ENCODE assay signal across 22 cellular contexts in genomic region chr1:17216078-17216477, GRCh38. TPM values are rescaled to one million over a fixed set of nuclear protein-coding genes. Genes with fewer than 3 reads are reported as not detected.
DNase-seq lines count a peak whose midpoint lies in the region; ATAC-seq, FAIRE-seq and TF ChIP-seq lines count a peak whose summit lies in the region.
"Had no signal": no experiment of that assay in that cellular context is flagged by ENCODE, and none has a peak within 500 bp of the region (broad histone marks: within the 10 kb centered on the region; RNA-seq: fewer than 3 reads in every experiment).

No MANE protein-coding gene starts in this region.

- peak overlapping the region; percentile 44; the same call in 1 of the 2 replicates for H2BK5ac ChIP-seq in H1 (ENCODE audit: low read depth, low read length)

- POLR2A ChIA-PET in PC-9 (lab: Charles Lee; ENCODE audit: unreplicated experiment): interaction anchor here (2.1 to 2.4 kb wide), 2 partner anchors 15 to 17 kb away, joined by 13 to 17 read pairs; no protein-coding TSS in a partner anchor
- POLR2A ChIA-PET in H1 (lab: Charles Lee; ENCODE audit: partially characterized antibody): interaction anchor here (0.6 to 0.9 kb wide), 2 partner anchors 43 to 421 kb away, joined by 3 read pairs; no protein-coding TSS in a partner anchor

- H3K36me3 Mint-ChIP-seq in Calu3 (ENCODE audit: insufficient read depth, unreplicated experiment): peaks cover 13% of the 10 kb centered on the region
- H3K36me3 Mint-ChIP-seq in neural crest cell (ENCODE audit: low read depth): no peaks in the 10 kb centered on the region
- H3K36me3 Mint-ChIP-seq: CD4-positive, CD25-positive, alpha-beta regulatory T cell had no signal

- H3K4me1 Mint-ChIP-seq in Calu3 (ENCODE audit: low read depth, unreplicated experiment) (peaks cover 46% of the 10 kb centered on the region), neural crest cell (peaks cover 12% of the 10 kb centered on the region)

- H3K27ac Mint-ChIP-seq in Calu3 (ENCODE audit: unreplicated experiment) (peak overlapping the region; percentile 56), neural crest cell (ENCODE audit: unreplicated experiment) (peak overlapping the region; percentile 43)
- H3K27ac Mint-ChIP-seq: IgD-negative memory B cell had no signal

- peak overlapping the region; percentile 70 for H3K4me2 ChIP-seq in PC-9
- H3K4me2 ChIP-seq in H1 (ENCODE audit: insufficient read depth in 1 of 2, low read depth in 2 of 2, low read length in 2 of 2): no peak overlapping the region

- H3K4me3 ChIP-seq in PC-9: no peak overlapping the region
- no peak overlapping the region for H3K4me3 ChIP-seq in H1 (ENCODE audit: extremely low read depth in 1 of 4, insufficient read depth in 2 of 4, low read depth in 3 of 4, low read length in 4 of 4)

- H3K56ac ChIP-seq in H1 (replicated peaks; ENCODE audit: insufficient read length, low read depth, low read length): no peak overlapping the region

- no peak for TF ChIP-seq POLR2A in H1 (IDR thresholded peaks at IDR 0.05; ENCODE audit: control extremely low read depth in 1 of 2, low read depth in 2 of 2, low read length in 2 of 2)

- H2AFZ ChIP-seq in PC-9 (no peak overlapping the region), H1 (ENCODE audit: low read length) (no peak overlapping the region)

- H4K20me1 ChIP-seq in PC-9 (ENCODE audit: insufficient read depth) (no peaks in the 10 kb centered on the region), H1 (replicated peaks in 1 of 2; ENCODE audit: control insufficient read depth in 1 of 2, insufficient read depth in 2 of 2, low read length in 2 of 2) (no peaks in the 10 kb centered on the region)

- peak overlapping the region; percentile 95 for H3K27ac ChIP-seq in PC-9
- H3K27ac ChIP-seq in H1 (ENCODE audit: low read depth, low read length): no peak overlapping the region

- no peak overlapping the region for H3K4me3 Mint-ChIP-seq in Calu3 (ENCODE audit: low read depth, unreplicated experiment)
- no peak overlapping the region for H3K4me3 Mint-ChIP-seq in neural crest cell
- H3K4me3 Mint-ChIP-seq: CD4-positive, CD25-positive, alpha-beta regulatory T cell; IgD-negative memory B cell had no signal

- FAIRE-seq in H1 (lab: Jason Lieb, UNC): no peak
- FAIRE-seq: D721Med, GM12892, GM19239 had no signal

- H2BK20ac ChIP-seq in H1 (ENCODE audit: low read length): no peak overlapping the region

- H4K8ac ChIP-seq in H1 (ENCODE audit: extremely low read depth, insufficient read depth, low read length): no peak overlapping the region; the same call in 1 of the 2 replicates

- no peak for TF ChIP-seq EP300 in H1 (IDR thresholded peaks at IDR 0.05; ENCODE audit: borderline replicate concordance in 1 of 2, low read depth in 2 of 2, low read length in 2 of 2)

- TF ChIP-seq CTCF in Calu3 (IDR thresholded peaks at IDR 0.05; ENCODE audit: unreplicated experiment): no peak
- no peak for TF ChIP-seq CTCF in PC-9 (conservative IDR thresholded peaks at IDR 0.05)
- no peak for TF ChIP-seq CTCF in H1 (IDR thresholded peaks at IDR 0.05; ENCODE audit: control extremely low read depth in 1 of 3, insufficient read depth in 1 of 3, low read depth in 1 of 3, low read length in 3 of 3)
- TF ChIP-seq CTCF in neural crest cell (conservative IDR thresholded peaks at IDR 0.05): no peak

- no peaks in the 10 kb centered on the region; the same call in 1 of the 2 replicates for H3K79me1 ChIP-seq in H1 (ENCODE audit: low read depth, low read length)

- H4K91ac ChIP-seq in H1 (replicated peaks; ENCODE audit: insufficient read length, low read length): no peak overlapping the region

- ATAC-seq in HG02678 (IDR thresholded peaks at IDR 0.05; ENCODE audit: unreplicated experiment) (no peak), HG03521 (IDR thresholded peaks at IDR 0.05; ENCODE audit: unreplicated experiment) (no peak)

- H3F3A ChIP-seq in PC-9 (ENCODE audit: insufficient read depth, low read depth): peaks cover 42% of the 10 kb centered on the region

- no peak overlapping the region for H3K18ac ChIP-seq in H1 (ENCODE audit: extremely low read depth, low read length)

- no peaks in the 10 kb centered on the region; the same call in 1 of the 2 replicates for H3K36me3 ChIP-seq in PC-9 (ENCODE audit: low read depth)
- H3K36me3 ChIP-seq in H1 (ENCODE audit: control insufficient read depth in 2 of 4, insufficient read depth in 4 of 4, low read length in 3 of 4): no peaks in the 10 kb centered on the region

- intact Hi-C loops in Calu3 (cut with micrococcal nuclease; ENCODE audit: unreplicated experiment) (no loop called here), PC-9 (cut with micrococcal nuclease; ENCODE audit: unreplicated experiment) (no loop called here)

- no peaks in the 10 kb centered on the region for H3K9me2 ChIP-seq in PC-9 (ENCODE audit: insufficient read depth)
- H3K9me2 ChIP-seq: SK-N-SH had no signal

- H3K4ac ChIP-seq in H1 (replicated peaks; ENCODE audit: insufficient read length, low read depth, low read length): no peak overlapping the region

- H3K9me3 Mint-ChIP-seq in Calu3 (ENCODE audit: low read depth, unreplicated experiment): no peaks in the 10 kb centered on the region
- no peaks in the 10 kb centered on the region for H3K9me3 Mint-ChIP-seq in neural crest cell
- H3K9me3 Mint-ChIP-seq: CD4-positive, CD25-positive, alpha-beta regulatory T cell; IgD-negative memory B cell had no signal

- H3K23ac ChIP-seq in H1 (ENCODE audit: insufficient read length): no peak overlapping the region

- H4K5ac ChIP-seq in H1 (ENCODE audit: insufficient read length, low read depth, low read length): no peak overlapping the region

- H2AK5ac ChIP-seq in H1 (ENCODE audit: low read depth, low read length): no peak overlapping the region

- BruUV-seq in Calu3 (replicated peaks; lab: Mats Ljungman, UMichigan): no TSS peak
- no TSS peak for BruUV-seq in PC-9 (replicated peaks; lab: Mats Ljungman, UMichigan)

- H2BK12ac ChIP-seq in H1 (ENCODE audit: low read depth, low read length): no peak overlapping the region

- TF ChIP-seq RAD21 in H1 (IDR thresholded peaks at IDR 0.05 in 1 of 2, conservative IDR thresholded peaks at IDR 0.05 in 1 of 2; ENCODE audit: low read depth in 2 of 2, low read length in 2 of 2): no peak

- H3K9me3 ChIP-seq in PC-9 (ENCODE audit: insufficient read depth, low read depth) (no peaks in the 10 kb centered on the region), H1 (ENCODE audit: insufficient read depth in 2 of 2, low read depth in 1 of 2, low read length in 1 of 2) (no peaks in the 10 kb centered on the region)
- H3K9me3 ChIP-seq: SK-N-SH had no signal

- CTCF ChIA-PET in Calu3 (lab: Charles Lee) (interaction anchor here (0.5 kb wide), 1 partner anchor 85 kb away, joined by 5 read pairs; no protein-coding TSS in a partner anchor), PC-9 (lab: Charles Lee) (interaction anchor here (1.8 kb wide), 1 partner anchor 21 kb away, joined by 7 read pairs; no protein-coding TSS in a partner anchor), H1 (lab: Charles Lee; ENCODE audit: partially characterized antibody) (interaction anchor here (0.5 to 1.8 kb wide), 5 partner anchors 12 to 227 kb away, joined by 3 to 11 read pairs (median 4); partner anchors contain the start of gene PADI1)

- no peaks in the 10 kb centered on the region for H3K27me3 ChIP-seq in PC-9 (ENCODE audit: insufficient read depth, low read depth)
- peaks cover 0 to 3% (median 0%) of the 10 kb centered on the region in 4 experiments; a peak in 2 of 7 replicates for H3K27me3 ChIP-seq in H1 (replicated peaks in 1 of 4; ENCODE audit: control insufficient read depth in 3 of 4, extremely low read depth in 1 of 4, insufficient read depth in 3 of 4, low read length in 3 of 4)

- H3K79me2 ChIP-seq in PC-9 (ENCODE audit: low read depth) (peaks cover 77% of the 10 kb centered on the region), H1 (ENCODE audit: control insufficient read depth in 1 of 2, insufficient read depth in 2 of 2, low read length in 2 of 2) (no peaks in the 10 kb centered on the region)

- H3K14ac ChIP-seq in H1 (ENCODE audit: insufficient read length): no peak overlapping the region

- peaks cover 57% of the 10 kb centered on the region for H3K4me1 ChIP-seq in PC-9 (replicated peaks; ENCODE audit: insufficient read depth)
- peaks cover 0 to 14% (median 5%) of the 10 kb centered on the region in 4 experiments; a peak in 6 of 7 replicates for H3K4me1 ChIP-seq in H1 (replicated peaks in 1 of 4; ENCODE audit: control insufficient read depth in 3 of 4, insufficient read depth in 4 of 4, low read length in 3 of 4)

- no peaks in the 10 kb centered on the region for H3K27me3 Mint-ChIP-seq in Calu3 (ENCODE audit: unreplicated experiment)
- H3K27me3 Mint-ChIP-seq in neural crest cell (ENCODE audit: low read depth): peaks cover 16% of the 10 kb centered on the region

- H2BK120ac ChIP-seq in H1 (replicated peaks; ENCODE audit: low read depth, low read length): no peak overlapping the region

- no peak overlapping the region for H3K9ac ChIP-seq in H1 (replicated peaks in 1 of 4; ENCODE audit: extremely low read depth in 1 of 4, low read depth in 3 of 4, low read length in 3 of 4)
- H3K9ac ChIP-seq: SK-N-SH had no signal

- DNase-seq in Calu3 (no peak), PC-9 (no peak), H1 (ENCODE audit: low read depth in 1 of 2, low spot score in 2 of 2) (no peak), neural crest cell (ENCODE audit: low read depth, low spot score) (no peak), NCI-H2227 (lab: John Stamatoyannopoulos, UW; ENCODE audit: unreplicated experiment) (no peak), putamen (ENCODE audit: low spot score) (no peak)
- DNase-seq: CD4-positive, CD25-positive, alpha-beta regulatory T cell; DND-41; GDM1; H7; NCI-H1048; NCI-H2107; NCI-H345; NCI-H69; SK-N-SH had no signal

- WGBS in H1 (ENCODE audit: extremely low coverage in 1 of 2, insufficient coverage in 1 of 2, insufficient read length in 1 of 2, insufficient replicate concordance in 2 of 2, low coverage in 1 of 2, low lambda C conversion rate in 2 of 2, missing lambda C conversion rate in 1 of 2), 2 experiments: 85% methylated on average over 5 of the region's 5 CpGs; no CpG with 5 or more reads in 1 of the 2 experiments

- H2BK15ac ChIP-seq in H1 (ENCODE audit: low read length): no peak overlapping the region

- no peaks in the 10 kb centered on the region for H3K23me2 ChIP-seq in H1 (ENCODE audit: low read depth, low read length)

RNA-seq across cellular contexts. Expression of gene PADI1, which starts 11.2 kb away (rescaled TPM):
- 2.3 and 4.5 TPM in 2 replicates for total RNA-seq in Calu3 (2022)
- total RNA-seq in PC-9 (2021): 27.7 and 28.3 TPM in 2 replicates
- total RNA-seq in H1 (2021; fragmentation: NEBNext Ultra II Directional; extraction: Animal tissue kit (Norgen Biotek cat#: 25700)): 0.30 and 0.33 TPM in 2 replicates
- polyA plus RNA-seq in H1 (2011; rRNA removed): 0.20 and 0.38 TPM in 2 replicates
- 0.22 TPM for polyA plus RNA-seq in H1 (2011; cell fraction: cytosol; rRNA removed)
- polyA plus RNA-seq in H1 (2011; cell fraction: nucleus; rRNA removed): 0.40 TPM
- 0.20 to 0.45 TPM (median 0.29 TPM) in 4 replicates for polyA plus RNA-seq in H1 (2012, experiment 1 of 2)
- 0.24 TPM for polyA plus RNA-seq in H1 (2012, experiment 2 of 2)
- polyA plus RNA-seq in H1 (2013, experiment 1 of 2): 0.41 TPM
- polyA plus RNA-seq in H1 (2013, experiment 2 of 2): 0.31 TPM
- polyA minus RNA-seq in H1 (2011; rRNA and poly(A)+ RNA removed): 0.20 and 0.35 TPM in 2 replicates
- not detected for polyA minus RNA-seq in H1 (2011; cell fraction: cytosol; rRNA and poly(A)+ RNA removed)
- not detected for polyA minus RNA-seq in H1 (2011; cell fraction: nucleus; rRNA and poly(A)+ RNA removed)
- not detected in 2 replicates for total RNA-seq in neural crest cell
- total RNA-seq: CD4-positive, CD25-positive, alpha-beta regulatory T cell; Right ventricle myocardium superior had no signal
- polyA plus RNA-seq: CD4-positive, CD25-positive, alpha-beta regulatory T cell; IgD-negative memory B cell had no signal

RNA-seq across cellular contexts. Expression of gene PADI3, which starts 32.8 kb away (rescaled TPM):
- total RNA-seq in Calu3 (2022): 0.21 and 0.22 TPM in 2 replicates
- total RNA-seq in PC-9 (2021): 1.1 and 5.0 TPM in 2 replicates
- 0.37 and 0.44 TPM in 2 replicates for total RNA-seq in H1 (2021; fragmentation: NEBNext Ultra II Directional; extraction: Animal tissue kit (Norgen Biotek cat#: 25700))
- polyA plus RNA-seq in H1 (2011; rRNA removed): 0.94 and 1.9 TPM in 2 replicates
- 1.6 TPM for polyA plus RNA-seq in H1 (2011; cell fraction: cytosol; rRNA removed)
- 3.4 TPM for polyA plus RNA-seq in H1 (2011; cell fraction: nucleus; rRNA removed)
- 0.35 to 0.85 TPM (median 0.64 TPM) in 4 replicates for polyA plus RNA-seq in H1 (2012, experiment 1 of 2)
- 0.33 TPM for polyA plus RNA-seq in H1 (2012, experiment 2 of 2)
- polyA plus RNA-seq in H1 (2013, experiment 1 of 2): 0.59 TPM
- 0.35 TPM for polyA plus RNA-seq in H1 (2013, experiment 2 of 2)
- 1.3 and 1.7 TPM in 2 replicates for polyA minus RNA-seq in H1 (2011; rRNA and poly(A)+ RNA removed)
- 0.81 TPM for polyA minus RNA-seq in H1 (2011; cell fraction: cytosol; rRNA and poly(A)+ RNA removed)
- polyA minus RNA-seq in H1 (2011; cell fraction: nucleus; rRNA and poly(A)+ RNA removed): 1.6 TPM
- total RNA-seq in neural crest cell: not detected in 2 replicates
- total RNA-seq: CD4-positive, CD25-positive, alpha-beta regulatory T cell; Right ventricle myocardium superior had no signal
- polyA plus RNA-seq: CD4-positive, CD25-positive, alpha-beta regulatory T cell; IgD-negative memory B cell had no signal
